In the genomic region with DNA sequence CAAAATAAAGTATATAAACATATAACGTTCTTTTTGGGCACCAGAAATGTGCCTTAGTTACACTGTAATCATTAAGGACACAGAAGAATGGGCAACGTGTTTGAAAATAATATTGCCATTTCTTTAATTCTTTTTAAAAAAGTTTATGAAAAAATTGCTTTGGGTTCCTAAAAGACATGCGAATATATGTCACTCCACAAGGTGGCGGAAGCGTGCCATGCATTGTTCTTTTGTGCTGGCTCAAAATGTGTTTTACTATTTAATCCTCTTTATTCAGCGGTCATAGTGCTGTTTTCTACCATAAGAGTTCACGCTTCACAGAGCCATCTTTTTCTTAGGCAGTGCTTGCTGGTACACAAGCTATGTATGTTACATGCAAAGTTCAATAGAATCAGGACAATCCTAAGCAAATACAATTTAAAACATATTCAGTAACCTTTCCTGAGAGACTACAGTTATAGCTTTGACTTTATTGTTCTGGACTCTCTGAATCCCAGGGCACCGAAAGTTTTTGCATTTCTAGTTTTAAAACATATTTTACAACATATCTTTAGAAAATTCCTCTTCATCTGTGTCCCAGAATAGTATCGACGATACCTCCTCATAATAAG, we compare ENCODE assay signal across 1 cellular context.
TF ChIP-seq lines count a peak whose summit lies in the region.

No MANE protein-coding gene starts in this region.

TF ChIP-seq in WTC11, 78 proteins besides CTCF, POLR2A, EP300 and RAD21 (continued from another document):
- TF ChIP-seq, protein P1, sequence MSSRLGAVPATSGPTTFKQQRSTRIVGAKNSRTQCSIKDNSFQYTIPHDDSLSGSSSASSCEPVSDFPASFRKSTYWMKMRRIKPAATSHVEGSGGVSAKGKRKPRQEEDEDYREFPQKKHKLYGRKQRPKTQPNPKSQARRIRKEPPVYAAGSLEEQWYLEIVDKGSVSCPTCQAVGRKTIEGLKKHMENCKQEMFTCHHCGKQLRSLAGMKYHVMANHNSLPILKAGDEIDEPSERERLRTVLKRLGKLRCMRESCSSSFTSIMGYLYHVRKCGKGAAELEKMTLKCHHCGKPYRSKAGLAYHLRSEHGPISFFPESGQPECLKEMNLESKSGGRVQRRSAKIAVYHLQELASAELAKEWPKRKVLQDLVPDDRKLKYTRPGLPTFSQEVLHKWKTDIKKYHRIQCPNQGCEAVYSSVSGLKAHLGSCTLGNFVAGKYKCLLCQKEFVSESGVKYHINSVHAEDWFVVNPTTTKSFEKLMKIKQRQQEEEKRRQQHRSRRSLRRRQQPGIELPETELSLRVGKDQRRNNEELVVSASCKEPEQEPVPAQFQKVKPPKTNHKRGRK (CRISPR knock-in tag; IDR thresholded peaks at IDR 0.05; ENCODE audit: borderline replicate concordance) = no peak
